24 cellular contexts compared by ENCODE assay signal in genomic region chr13:84609716-84610115, GRCh38.
DNase-seq lines count a peak whose midpoint lies in the region; ATAC-seq, FAIRE-seq and TF ChIP-seq lines count a peak whose summit lies in the region.
"Had no signal": no experiment of that assay in that cellular context is flagged by ENCODE, and none has a peak within 500 bp of the region (broad histone marks: within the 10 kb centered on the region; RNA-seq: fewer than 3 reads in every experiment).

No MANE protein-coding gene starts in this region.

- H2BK120ac ChIP-seq in IMR-90 (ENCODE audit: low read depth, low read length) = no peak overlapping the region

- no peak overlapping the region for H4K5ac ChIP-seq in IMR-90 (ENCODE audit: low read depth, low read length)

- ATAC-seq in IMR-90 (ENCODE audit: low read depth) = no peak
- no peak for ATAC-seq in K562
- no peak for ATAC-seq in left ventricle myocardium superior
- ATAC-seq: gastroesophageal sphincter, right cardiac atrium, WTC11 had no signal

- no peak overlapping the region for H3K14ac ChIP-seq in IMR-90 (replicated peaks; ENCODE audit: low read depth, low read length)

- BruUV-seq in IMR-90 (replicated peaks; lab: Mats Ljungman, UMichigan) = no TSS peak
- no TSS peak for BruUV-seq in K562 (replicated peaks; lab: Mats Ljungman, UMichigan)

- no peak overlapping the region for H2AK5ac ChIP-seq in IMR-90 (ENCODE audit: low read depth, low read length)

- H3K4me3 ChIP-seq in AG10803 (ENCODE audit: low read length) (no peak overlapping the region), IMR-90 (ENCODE audit: insufficient read depth, low read depth, low read length) (no peak overlapping the region), K562 (no peak overlapping the region)
- H3K4me3 ChIP-seq: cardiac muscle cell, gastroesophageal sphincter, Peyer's patch had no signal

- peaks cover 3% of the 10 kb centered on the region for H3K9me3 Mint-ChIP-seq in activated naive CD4-positive, alpha-beta T cell treated with anti-CD3 and anti-CD28 coated beads, Interleukin-2, amount 10 ng/mL, durations not matched to agents 7 days and 5 days
- H3K9me3 Mint-ChIP-seq: neural crest cell, WTC11 had no signal

- no peak for TF ChIP-seq POLR2A in IMR-90 (IDR thresholded peaks at IDR 0.05; ENCODE audit: low read depth, low read length)
- no peak for TF ChIP-seq POLR2A in K562 (conservative IDR thresholded peaks at IDR 0.05)

- no peak overlapping the region for H3K56ac ChIP-seq in IMR-90 (ENCODE audit: extremely low read depth, insufficient read depth, low read length)

- no peak overlapping the region for H3K18ac ChIP-seq in IMR-90 (ENCODE audit: low read depth, low read length)

- TF ChIP-seq EP300 in K562 (IDR thresholded peaks at IDR 0.05; ENCODE audit: low read length) = no peak

- in situ Hi-C loops in IMR-90 (cut with MboI; ENCODE audit: low sequenced_read_pairs) = no loop called here
- in situ Hi-C loops in K562 (cut with MboI) = no loop called here

- no peak overlapping the region for H2BK20ac ChIP-seq in IMR-90 (ENCODE audit: low read depth, low read length)

- POLR2A ChIA-PET in IMR-90 (lab: Charles Lee; ENCODE audit: unreplicated experiment) (no interaction called here), K562 (lab: Yijun Ruan, JAX) (no interaction called here)

- H3K79me2 ChIP-seq in K562 (ENCODE audit: control insufficient read depth, insufficient read depth, low read length) = no peaks in the 10 kb centered on the region

- no peak overlapping the region for H4K8ac ChIP-seq in IMR-90 (ENCODE audit: low read depth in 2 of 2, low read length in 2 of 2)

- intact Hi-C loops in IMR-90 (cut with micrococcal nuclease) (no loop called here), K562 (cut with micrococcal nuclease) (no loop called here), left ventricle myocardium superior (cut with micrococcal nuclease) (no loop called here)

- no peaks in the 10 kb centered on the region for H3K36me3 Mint-ChIP-seq in activated naive CD4-positive, alpha-beta T cell treated with anti-CD3 and anti-CD28 coated beads, Interleukin-2, amount 10 ng/mL, durations not matched to agents 7 days and 5 days
- H3K36me3 Mint-ChIP-seq: WTC11 had no signal

- H3K79me1 ChIP-seq in IMR-90 (ENCODE audit: low read depth in 1 of 2, low read length in 2 of 2) = no peaks in the 10 kb centered on the region

- no peak overlapping the region for H2BK15ac ChIP-seq in IMR-90 (ENCODE audit: low read depth, low read length)

- H2AFZ ChIP-seq in IMR-90 (replicated peaks; ENCODE audit: low read length, poor library complexity) (no peak overlapping the region), K562 (ENCODE audit: low read depth, low read length) (no peak overlapping the region)

- no peak overlapping the region for H3K4ac ChIP-seq in IMR-90 (ENCODE audit: low read depth, low read length)

- H3K9ac ChIP-seq in IMR-90 (ENCODE audit: low read depth, low read length) (no peak overlapping the region), K562 (ENCODE audit: insufficient read depth in 1 of 2, low read depth in 2 of 2, low read length in 2 of 2) (no peak overlapping the region)

- CTCF ChIA-PET in IMR-90 (lab: Yijun Ruan, JAX) (no interaction called here), K562 (lab: Yijun Ruan, JAX; ENCODE audit: low intra/inter-chr PET ratio) (no interaction called here)
- CTCF ChIA-PET in activated naive CD4-positive, alpha-beta T cell treated with anti-CD3 and anti-CD28 coated beads, Interleukin-2, amount 10 ng/mL, durations not matched to agents 7 days and 5 days (lab: Charles Lee) = no interaction called here

- H3K9me1 ChIP-seq in IMR-90 (ENCODE audit: insufficient read depth, low read length) = no peaks in the 10 kb centered on the region
- H3K9me1 ChIP-seq in K562 (ENCODE audit: control insufficient read depth, insufficient read depth, low read length) = no peaks in the 10 kb centered on the region

- no peaks in the 10 kb centered on the region for H3K9me3 ChIP-seq in IMR-90 (ENCODE audit: control insufficient read depth, insufficient read depth, low read length)
- H3K9me3 ChIP-seq in K562 (replicated peaks; ENCODE audit: control insufficient read depth, insufficient read depth, low read depth, low read length) = no peaks in the 10 kb centered on the region
- H3K9me3 ChIP-seq: BE2C, gastroesophageal sphincter, Peyer's patch had no signal

- H3K4me3 Mint-ChIP-seq in activated naive CD4-positive, alpha-beta T cell treated with anti-CD3 and anti-CD28 coated beads, Interleukin-2, amount 10 ng/mL, durations not matched to agents 7 days and 5 days = no peak overlapping the region
- H3K4me3 Mint-ChIP-seq: neural crest cell, WTC11 had no signal

- no peaks in the 10 kb centered on the region for H4K20me1 ChIP-seq in IMR-90 (ENCODE audit: insufficient read depth, low read length)
- no peaks in the 10 kb centered on the region for H4K20me1 ChIP-seq in K562 (replicated peaks; ENCODE audit: control insufficient read depth, insufficient read depth, low read length)

- no peak for TF ChIP-seq CTCF in AG10803 (conservative IDR thresholded peaks at IDR 0.05; ENCODE audit: low read length)
- TF ChIP-seq CTCF in IMR-90 (conservative IDR thresholded peaks at IDR 0.05; ENCODE audit: low read depth, low read length) = no peak
- no peak for TF ChIP-seq CTCF in K562 (IDR thresholded peaks at IDR 0.05 in 2 of 3, conservative IDR thresholded peaks at IDR 0.05 in 1 of 3; ENCODE audit: insufficient read depth in 2 of 3, low read depth in 1 of 3, low read length in 3 of 3)

- H3K27me3 ChIP-seq in IMR-90 (ENCODE audit: control insufficient read depth, insufficient read depth, low read length) = no peaks in the 10 kb centered on the region
- no peaks in the 10 kb centered on the region for H3K27me3 ChIP-seq in K562 (ENCODE audit: control insufficient read depth in 2 of 2, insufficient read depth in 2 of 2, low read length in 2 of 2)
- H3K27me3 ChIP-seq: BE2C, cardiac muscle cell, gastroesophageal sphincter, Peyer's patch had no signal

- no peak overlapping the region for H2BK5ac ChIP-seq in IMR-90 (ENCODE audit: low read depth, low read length, poor library complexity, severe bottlenecking)

- H3K27ac ChIP-seq in IMR-90 (ENCODE audit: insufficient read depth, low read length) (no peak overlapping the region), K562 (ENCODE audit: extremely low read depth, low read depth, low read length) (no peak overlapping the region)
- H3K27ac ChIP-seq: cardiac muscle cell, gastroesophageal sphincter, Peyer's patch had no signal

- H3K36me3 ChIP-seq in IMR-90 (ENCODE audit: control insufficient read depth, insufficient read depth, low read length) (no peaks in the 10 kb centered on the region), K562 (ENCODE audit: control insufficient read depth, insufficient read depth, low read length) (no peaks in the 10 kb centered on the region)
- H3K36me3 ChIP-seq: BE2C, cardiac muscle cell, gastroesophageal sphincter, Peyer's patch had no signal

- no peak for FAIRE-seq in K562 (lab: Jason Lieb, UNC)

- H3K4me2 ChIP-seq in IMR-90 (ENCODE audit: low read depth, low read length) = no peak overlapping the region
- H3K4me2 ChIP-seq in K562 (ENCODE audit: insufficient read depth, low read length) = no peak overlapping the region

- dilution Hi-C loops in IMR-90 (cut with HindIII; ENCODE audit: low sequenced_read_pairs, unreplicated experiment) = no loop called here

- no peak overlapping the region for H4K91ac ChIP-seq in IMR-90 (ENCODE audit: insufficient read depth, low read depth, low read length)

- no peaks in the 10 kb centered on the region for H3K4me1 Mint-ChIP-seq in activated naive CD4-positive, alpha-beta T cell treated with anti-CD3 and anti-CD28 coated beads, Interleukin-2, amount 10 ng/mL, durations not matched to agents 7 days and 5 days
- H3K4me1 Mint-ChIP-seq: neural crest cell had no signal

- no peaks in the 10 kb centered on the region for H3K27me3 Mint-ChIP-seq in activated naive CD4-positive, alpha-beta T cell treated with anti-CD3 and anti-CD28 coated beads, Interleukin-2, amount 10 ng/mL, durations not matched to agents 7 days and 5 days

- peak; percentile 4 for DNase-seq in AG10803 (ENCODE audit: low read depth)
- DNase-seq in IMR-90 = peak; percentile 70
- no peak for DNase-seq in K562 (ENCODE audit: extremely low read depth in 1 of 4, low spot score in 3 of 4)
- DNase-seq in iris pigment epithelial cell (ENCODE audit: low read depth) = peak; percentile 64
- no peak for DNase-seq in activated naive CD4-positive, alpha-beta T cell treated with anti-CD3 and anti-CD28 coated beads, Interleukin-2, amount 10 ng/mL, durations not matched to agents 7 days and 5 days
- DNase-seq in COR-L47 (lab: John Stamatoyannopoulos, UW) = no peak
- DNase-seq in activated gamma-delta T cell (lab: John Stamatoyannopoulos, UW) = no peak
- no peak for DNase-seq in left ventricle myocardium superior
- DNase-seq: activated effector memory CD4-positive, alpha-beta T cell treated with anti-CD3 and anti-CD28 coated beads, Interleukin-2, amount 50 U/mL, for 16 hours; BE2C; DMS79; H7; KBM-7; mesendoderm; NCI-H1436 treated with DMSO at 0.1 percent for 48 hours; NCI-H510A; Peyer's patch; right cardiac atrium; stimulated activated CD8-positive, alpha-beta memory T cell treated with anti-CD3 and anti-CD28 coated beads, Interleukin-4, amount 100 ng/mL, for 48 hours; SW 1271 had no signal

- no peaks in the 10 kb centered on the region for H3K4me1 ChIP-seq in IMR-90 (ENCODE audit: control insufficient read depth, insufficient read depth, low read length)
- no peaks in the 10 kb centered on the region for H3K4me1 ChIP-seq in K562 (replicated peaks in 1 of 2; ENCODE audit: control insufficient read depth in 2 of 2, insufficient read depth in 2 of 2, low read length in 2 of 2)
- H3K4me1 ChIP-seq: Peyer's patch had no signal

- no peak overlapping the region for H3K23ac ChIP-seq in IMR-90 (ENCODE audit: low read depth, low read length)

- no peak overlapping the region for H3K27ac Mint-ChIP-seq in activated naive CD4-positive, alpha-beta T cell treated with anti-CD3 and anti-CD28 coated beads, Interleukin-2, amount 10 ng/mL, durations not matched to agents 7 days and 5 days
- H3K27ac Mint-ChIP-seq: WTC11 had no signal

- WGBS in IMR-90 (ENCODE audit: extremely low coverage in 2 of 2, insufficient read length in 1 of 2), 2 experiments = no CpG with 5 or more reads among the region's 1 CpG
- 0% methylated on average over 1 of the region's 1 CpG for WGBS in K562 (ENCODE audit: insufficient coverage, low coverage, missing lambda C conversion rate)

- no peak overlapping the region for H2AK9ac ChIP-seq in IMR-90 (replicated peaks; ENCODE audit: low read depth, low read length, poor library complexity)

- TF ChIP-seq RAD21 in IMR-90 (IDR thresholded peaks at IDR 0.05; ENCODE audit: low read length) (no peak), K562 (CRISPR knock-in tag; conservative IDR thresholded peaks at IDR 0.05 in 1 of 2, IDR thresholded peaks at IDR 0.05 in 1 of 2) (no peak)

TF ChIP-seq in IMR-90, 13 proteins besides CTCF, POLR2A, EP300 and RAD21 (continues in another document):
- TF ChIP-seq MAFK (IDR thresholded peaks at IDR 0.05; ENCODE audit: low read depth, low read length) (peak; percentile 98), RCOR1 (IDR thresholded peaks at IDR 0.05; ENCODE audit: insufficient replicate concordance, low read length) (no peak)

TF ChIP-seq in K562, 482 proteins besides CTCF, POLR2A, EP300 and RAD21 (continues in another document):
- TF ChIP-seq ZNF316 (IDR thresholded peaks at IDR 0.05) (peak; percentile 25; the same call in 1 of the 2 replicates), TCF7L2 (IDR thresholded peaks at IDR 0.05; ENCODE audit: low read depth, low read length) (no peak), MAFF (IDR thresholded peaks at IDR 0.05; ENCODE audit: low read length) (peak; percentile 43; the same call in 1 of the 2 replicates)

Comparison
In these comparisons a context has a peak if more than half of its experiments do, and no peak if none do; other contexts are left out.
1. DNase-seq: peak in AG10803 (single experiment), IMR-90 (single experiment) and iris pigment epithelial cell (single experiment); none in K562 (0 of 4), activated naive CD4-positive, alpha-beta T cell treated with anti-CD3 and anti-CD28 coated beads, Interleukin-2, amount 10 ng/mL, durations not matched to agents 7 days and 5 days (single experiment), COR-L47 (single experiment), activated gamma-delta T cell (single experiment) and left ventricle myocardium superior (single experiment).